ENCODE assay signal across 22 cellular contexts in the genomic region with DNA sequence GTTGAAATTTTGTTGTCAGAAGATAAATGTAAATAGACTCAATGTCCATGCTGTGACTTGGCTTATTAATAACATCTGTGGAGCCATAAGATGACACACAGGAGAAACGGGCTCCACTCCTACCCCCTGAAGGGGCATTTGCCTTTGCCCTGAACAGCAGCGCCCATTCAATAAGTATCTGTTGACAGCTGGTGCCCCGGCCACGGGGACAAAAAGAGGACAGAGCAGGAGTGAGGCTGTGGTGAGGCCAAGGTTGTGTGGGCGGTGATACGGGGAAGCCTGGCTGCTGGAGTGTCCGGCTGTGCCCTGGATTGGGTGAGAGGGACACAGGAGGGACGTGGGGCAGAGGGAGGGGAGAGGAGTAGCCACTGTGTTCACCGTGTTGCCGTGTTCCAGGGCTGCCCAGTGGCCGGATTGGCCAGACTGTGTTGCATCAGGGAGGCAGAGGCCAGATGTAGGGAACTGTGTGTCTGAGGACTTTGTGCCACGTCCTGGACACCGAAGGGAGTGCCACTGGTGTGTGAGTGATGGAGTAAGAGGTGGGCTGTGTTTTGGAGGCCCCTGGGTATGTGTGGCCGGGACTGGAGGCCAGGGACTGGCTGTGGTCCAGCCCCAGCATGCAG. TPM values are rescaled to one million over a fixed set of nuclear protein-coding genes. Genes with fewer than 3 reads are reported as not detected.
A peak's percentile ranks its signal among the peaks of the same experiment; 100 is the strongest.
DNase-seq lines count a peak whose midpoint lies in the region; ATAC-seq, FAIRE-seq and TF ChIP-seq lines count a peak whose summit lies in the region.
"Had no signal": no experiment of that assay in that cellular context is flagged by ENCODE, and none has a peak within 500 bp of the region (broad histone marks: within the 10 kb centered on the region; RNA-seq: fewer than 3 reads in every experiment).

No MANE protein-coding gene starts in this region.

- no peak for TF ChIP-seq CTCF in pancreas (IDR thresholded peaks at IDR 0.05)

- DNase-seq in activated CD8-positive, alpha-beta memory T cell treated with anti-CD3 and anti-CD28 coated beads, Interleukin-2, amount 50 U/mL, for 48 hours = peak; percentile 40
- no peak for DNase-seq in activated CD8-positive, alpha-beta memory T cell treated with anti-CD3 and anti-CD28 coated beads for 24 hours
- no peak for DNase-seq in activated naive CD4-positive, alpha-beta T cell treated with anti-CD3 and anti-CD28 coated beads, Interleukin-2, amount 50 U/mL, for 72 hours (ENCODE audit: low spot score in 2 of 2)
- DNase-seq in left cardiac atrium = peak; percentile 30
- peak in 1 of 6 donors; percentile 57 for DNase-seq in pancreas
- DNase-seq in ecto neural progenitor cell (ENCODE audit: low spot score) = no peak
- no peak for DNase-seq in NCI-H748 treated with DMSO at 0.1 percent for 48 hours (lab: John Stamatoyannopoulos, UW)
- DNase-seq: activated CD4-positive, alpha-beta T cell treated with anti-CD3 and anti-CD28 coated beads for 4 hours; activated T-cell treated with anti-CD3 and anti-CD28 coated beads, Interleukin-2, amount 50 U/mL, for 1 hour; cerebellar nuclear complex; HCEC 1CT; hypothalamus; kidney; NCI-H1092 treated with DMSO at 0.1 percent for 48 hours; NCI-H2081; NCI-H446 treated with DMSO at 0.1 percent for 48 hours; RPMI8226 had no signal

- H3K9me3 Mint-ChIP-seq in activated naive CD4-positive, alpha-beta T cell treated with anti-CD3 and anti-CD28 coated beads, Interleukin-2, amount 50 U/mL, for 72 hours = peaks cover 0 to 17% of the 10 kb centered on the region in 2 donors

- no peak overlapping the region for H3K4me3 ChIP-seq in pancreas
- H3K4me3 ChIP-seq: A549 had no signal

- ATAC-seq in activated naive CD4-positive, alpha-beta T cell treated with anti-CD3 and anti-CD28 coated beads, Interleukin-2, amount 50 U/mL, for 72 hours = no peak
- ATAC-seq in left cardiac atrium (peak; percentile 80 to 86), pancreas (peak; percentile 27 to 80 (median 60)), GM21528 (IDR thresholded peaks at IDR 0.05; ENCODE audit: low FRiP score, unreplicated experiment) (no peak)
- ATAC-seq: A549 had no signal

- no peak for FAIRE-seq in pancreas (lab: Jason Lieb, UNC)
- FAIRE-seq: A549, kidney had no signal

- intact Hi-C loops in left cardiac atrium (cut with DNase I) (no loop called here), pancreas (cut with DNase I) (no loop called here)

- no peak overlapping the region for H3K27ac ChIP-seq in pancreas
- H3K27ac ChIP-seq: A549 had no signal

- no peaks in the 10 kb centered on the region for H3K4me1 ChIP-seq in pancreas
- H3K4me1 ChIP-seq: A549 had no signal

- peaks cover 67 to 93% of the 10 kb centered on the region in 2 donors for H3K36me3 Mint-ChIP-seq in activated naive CD4-positive, alpha-beta T cell treated with anti-CD3 and anti-CD28 coated beads, Interleukin-2, amount 50 U/mL, for 72 hours

- no peaks in the 10 kb centered on the region for H3K27me3 ChIP-seq in pancreas

- H3K27ac Mint-ChIP-seq in activated naive CD4-positive, alpha-beta T cell treated with anti-CD3 and anti-CD28 coated beads, Interleukin-2, amount 50 U/mL, for 72 hours = peak overlapping the region; percentile 65 to 66
- H3K27ac Mint-ChIP-seq: memory B cell had no signal

- peaks cover 0 to 68% (median 8%) of the 10 kb centered on the region in 3 donors for H3K36me3 ChIP-seq in pancreas

- no peaks in the 10 kb centered on the region for H3K9me3 ChIP-seq in pancreas

- WGBS in pancreas, 2 donors = 89 to 92% methylated on average over 14 of the region's 14 CpGs

RNA-seq across cellular contexts. Expression of a gene that starts 15.1 kb away (rescaled TPM):
- total RNA-seq in activated naive CD4-positive, alpha-beta T cell treated with anti-CD3 and anti-CD28 coated beads, Interleukin-2, amount 50 U/mL, for 72 hours = 100 to 1,000 TPM in 1 of 2 donors, 10 to 100 TPM in 1; 69.0 to 116 TPM
- total RNA-seq in left cardiac atrium = 10 to 100 TPM; 60.2 to 67.9 TPM
- total RNA-seq in pancreas = 10 to 100 TPM; 17.9 to 54.9 (median 23.6) TPM
- 10 to 100 TPM; 29.3 to 56.9 TPM for polyA plus RNA-seq in pancreas

RNA-seq across cellular contexts. Expression of a gene that starts 45.7 kb away (rescaled TPM):
- total RNA-seq in activated naive CD4-positive, alpha-beta T cell treated with anti-CD3 and anti-CD28 coated beads, Interleukin-2, amount 50 U/mL, for 72 hours = not detected
- total RNA-seq in left cardiac atrium = 10 to 100 TPM; 12.8 to 41.0 TPM
- total RNA-seq in pancreas = 1 to 10 TPM in 3 of 6 donors, under 1 TPM in 3; 0.46 to 4.7 (median 0.85) TPM
- polyA plus RNA-seq in pancreas = 10 to 100 TPM in 1 of 2 donors, 1 to 10 TPM in 1; 3.5 to 10.8 TPM
- total RNA-seq: pulmonary artery endothelial cell had no signal
- polyA plus RNA-seq: A549, BJ had no signal

Comparison
In these comparisons a context has a peak if more than half of its experiments do, and no peak if none do; other contexts are left out.
1. DNase-seq: peak in activated CD8-positive, alpha-beta memory T cell treated with anti-CD3 and anti-CD28 coated beads, Interleukin-2, amount 50 U/mL, for 48 hours (single experiment) and left cardiac atrium (single experiment); none in activated CD8-positive, alpha-beta memory T cell treated with anti-CD3 and anti-CD28 coated beads for 24 hours (single experiment), activated naive CD4-positive, alpha-beta T cell treated with anti-CD3 and anti-CD28 coated beads, Interleukin-2, amount 50 U/mL, for 72 hours (0 of 2), ecto neural progenitor cell (single experiment) and NCI-H748 treated with DMSO at 0.1 percent for 48 hours (single experiment).
2. ATAC-seq: peak in left cardiac atrium (2 of 2) and pancreas (4 of 4); none in activated naive CD4-positive, alpha-beta T cell treated with anti-CD3 and anti-CD28 coated beads, Interleukin-2, amount 50 U/mL, for 72 hours (0 of 2) and GM21528 (single experiment).